ENCODE assay signal across 18 cellular contexts in genomic region chr16:81606039-81606438, GRCh38.
"Had no signal": no experiment of that assay in that cellular context is flagged by ENCODE, and none has a peak within 500 bp of the region (broad histone marks: within the 10 kb centered on the region; RNA-seq: fewer than 3 reads in every experiment).

No MANE protein-coding gene starts in this region.

- H3K9me3 ChIP-seq: lower lobe of right lung, transverse colon had no signal

- H3K27me3 Mint-ChIP-seq: activated B cell treated with CpG ODN at 0.5 μM for 24 hours; activated CD4-positive, alpha-beta T cell treated with anti-CD3 and anti-CD28 coated beads, Interleukin-2, amount 10 ng/mL, durations not matched to agents 7 days and 5 days; activated naive CD8-positive, alpha-beta T cell; stimulated activated memory B cell treated with anti-CD40 and anti-IgM and Interleukin-4, amounts not matched to agents 10 μg/mL and 1 μg/mL and 100 μg/mL, for 72 hours had no signal

- DNase-seq: activated B cell treated with CpG ODN at 0.5 μM for 24 hours; activated CD4-positive, alpha-beta T cell treated with anti-CD3 and anti-CD28 coated beads, Interleukin-2, amount 10 ng/mL, durations not matched to agents 7 days and 5 days; activated CD8-positive, alpha-beta memory T cell treated with anti-CD3 and anti-CD28 coated beads, Interleukin-2, amount 50 U/mL, for 48 hours; activated gamma-delta T cell treated with Interleukin-2 at 50 U/mL for 16 hours; activated T-cell treated with anti-CD3 and anti-CD28 coated beads, Interleukin-2, amount 50 U/mL, for 72 hours; amniotic stem cell; caudate nucleus; cortex of kidney; effector CD4-positive, alpha-beta T cell; foreskin fibroblast; lower lobe of right lung; midbrain; substantia nigra; transverse colon had no signal

- H3K4me1 ChIP-seq: parathyroid adenoma had no signal

- H3K4me3 ChIP-seq: lower lobe of right lung, transverse colon had no signal

- ATAC-seq: activated T-cell treated with anti-CD3 and anti-CD28 coated beads, Interleukin-2, amount 50 U/mL, for 72 hours; lower lobe of right lung; stimulated activated memory B cell treated with anti-CD40 and anti-IgM and Interleukin-4, amounts not matched to agents 10 μg/mL and 1 μg/mL and 100 μg/mL, for 72 hours had no signal

- H3K27me3 ChIP-seq: transverse colon had no signal

- H3K36me3 ChIP-seq: transverse colon had no signal

- H3K27ac Mint-ChIP-seq: activated B cell treated with CpG ODN at 0.5 μM for 24 hours; activated CD4-positive, alpha-beta T cell treated with anti-CD3 and anti-CD28 coated beads, Interleukin-2, amount 10 ng/mL, durations not matched to agents 7 days and 5 days; activated naive CD8-positive, alpha-beta T cell; activated T-cell treated with anti-CD3 and anti-CD28 coated beads, Interleukin-2, amount 50 U/mL, for 72 hours; stimulated activated memory B cell treated with anti-CD40 and anti-IgM and Interleukin-4, amounts not matched to agents 10 μg/mL and 1 μg/mL and 100 μg/mL, for 72 hours; T-helper 1 cell treated with Interleukin-12 subunit alpha and Interleukin-12 subunit beta and Interleukin-4 antibody, amounts not matched to agents 30 μg/mL and 1 μg/mL, for 36 hours had no signal

- H3K9ac ChIP-seq: parathyroid adenoma had no signal

- H2AFZ ChIP-seq: parathyroid adenoma had no signal

- H3K9me3 Mint-ChIP-seq: activated B cell treated with CpG ODN at 0.5 μM for 24 hours; activated CD4-positive, alpha-beta T cell treated with anti-CD3 and anti-CD28 coated beads, Interleukin-2, amount 10 ng/mL, durations not matched to agents 7 days and 5 days; activated T-cell treated with anti-CD3 and anti-CD28 coated beads, Interleukin-2, amount 50 U/mL, for 72 hours; stimulated activated memory B cell treated with anti-CD40 and anti-IgM and Interleukin-4, amounts not matched to agents 10 μg/mL and 1 μg/mL and 100 μg/mL, for 72 hours; T-helper 1 cell treated with Interleukin-12 subunit alpha and Interleukin-12 subunit beta and Interleukin-4 antibody, amounts not matched to agents 30 μg/mL and 1 μg/mL, for 36 hours had no signal

- H3K4me1 Mint-ChIP-seq: activated CD4-positive, alpha-beta T cell treated with anti-CD3 and anti-CD28 coated beads, Interleukin-2, amount 10 ng/mL, durations not matched to agents 7 days and 5 days had no signal

- H3K4me3 Mint-ChIP-seq: activated B cell treated with CpG ODN at 0.5 μM for 24 hours; activated CD4-positive, alpha-beta T cell treated with anti-CD3 and anti-CD28 coated beads, Interleukin-2, amount 10 ng/mL, durations not matched to agents 7 days and 5 days; activated naive CD8-positive, alpha-beta T cell; activated T-cell treated with anti-CD3 and anti-CD28 coated beads, Interleukin-2, amount 50 U/mL, for 72 hours; stimulated activated memory B cell treated with anti-CD40 and anti-IgM and Interleukin-4, amounts not matched to agents 10 μg/mL and 1 μg/mL and 100 μg/mL, for 72 hours; T-helper 1 cell treated with Interleukin-12 subunit alpha and Interleukin-12 subunit beta and Interleukin-4 antibody, amounts not matched to agents 30 μg/mL and 1 μg/mL, for 36 hours had no signal

- H3K27ac ChIP-seq: lower lobe of right lung, parathyroid adenoma, transverse colon had no signal
